In genomic region chr13:101785858-101786257, GRCh38 we compare ENCODE assay signal across 8 cellular contexts.
A peak's percentile ranks its signal among the peaks of the same experiment; 100 is the strongest.
DNase-seq lines count a peak whose midpoint lies in the region; ATAC-seq and TF ChIP-seq lines count a peak whose summit lies in the region.

No MANE protein-coding gene starts in this region.

- H3K79me2 ChIP-seq in OCI-LY3 (ENCODE audit: low read length) = no peaks in the 10 kb centered on the region

- peaks cover 33% of the 10 kb centered on the region for H3K27me3 ChIP-seq in OCI-LY3 (ENCODE audit: low read depth, low read length)

- H3K4me2 ChIP-seq in OCI-LY3 (ENCODE audit: low read length) = no peak overlapping the region

- no peak overlapping the region for H2AFZ ChIP-seq in OCI-LY3 (ENCODE audit: low read depth, low read length)

- no peak overlapping the region for H3K4me3 ChIP-seq in OCI-LY3 (ENCODE audit: low read length)

- TF ChIP-seq CTCF in OCI-LY3 (IDR thresholded peaks at IDR 0.05; ENCODE audit: low read depth, low read length) = peak; percentile 75

- DNase-seq in DMS153 (lab: John Stamatoyannopoulos, UW) (peak; percentile 79), HT-29 (ENCODE audit: low spot score) (peak; percentile 66), germinal center (ENCODE audit: low spot score) (peak; percentile 4), SIG-M5 (lab: John Stamatoyannopoulos, UW) (no peak), NCI-H1048 (lab: John Stamatoyannopoulos, UW) (no peak)
- no peak for DNase-seq in stimulated activated naive CD4-positive, alpha-beta T cell treated with Interleukin-2 at 50 U/mL for 16 hours (lab: John Stamatoyannopoulos, UW)

- H3K27ac ChIP-seq in OCI-LY3 (ENCODE audit: low read length) = no peak overlapping the region

- no peaks in the 10 kb centered on the region for H3K36me3 ChIP-seq in OCI-LY3 (replicated peaks; ENCODE audit: low read depth, low read length)

- H4K20me1 ChIP-seq in OCI-LY3 (ENCODE audit: insufficient read depth, low read length) = no peaks in the 10 kb centered on the region

- no peaks in the 10 kb centered on the region for H3K9me3 ChIP-seq in OCI-LY3 (ENCODE audit: insufficient read depth, low read length)

- no peak for ATAC-seq in GM19463 (IDR thresholded peaks at IDR 0.05; ENCODE audit: unreplicated experiment)

- no peaks in the 10 kb centered on the region for H3K4me1 ChIP-seq in OCI-LY3 (ENCODE audit: low read length)

- H3K9ac ChIP-seq in OCI-LY3 (ENCODE audit: low read length) = no peak overlapping the region

Comparison
In these comparisons a context has a peak if more than half of its experiments do, and no peak if none do; other contexts are left out.
1. DNase-seq: peak in DMS153 (single experiment), HT-29 (single experiment) and germinal center (single experiment); none in stimulated activated naive CD4-positive, alpha-beta T cell treated with Interleukin-2 at 50 U/mL for 16 hours (single experiment), SIG-M5 (single experiment) and NCI-H1048 (single experiment).